Comparison of ENCODE assay signal across 14 cellular contexts in genomic region chr11:122977455-122978302, GRCh38. TPM values are rescaled to one million over a fixed set of nuclear protein-coding genes. Genes with fewer than 3 reads are reported as not detected.
DNase-seq lines count a peak whose midpoint lies in the region; FAIRE-seq and TF ChIP-seq lines count a peak whose summit lies in the region.
"Had no signal": no experiment of that assay in that cellular context is flagged by ENCODE, and none has a peak within 500 bp of the region (broad histone marks: within the 10 kb centered on the region; RNA-seq: fewer than 3 reads in every experiment).

No MANE protein-coding gene starts in this region.

- intact Hi-C loops in activated CD4-positive, alpha-beta memory T cell treated with anti-CD3 and anti-CD28 coated beads for 36 hours (cut with micrococcal nuclease): no loop called here

- no peak for TF ChIP-seq POLR2A in GM12891 (IDR thresholded peaks at IDR 0.05; ENCODE audit: low read depth, low read length)

- TF ChIP-seq CTCF in GM20000 (IDR thresholded peaks at IDR 0.05; ENCODE audit: extremely low read depth, missing control alignments): no peak
- no peak for TF ChIP-seq CTCF in nephron (IDR thresholded peaks at IDR 0.05; ENCODE audit: unreplicated experiment in 3 of 3)

- CTCF ChIA-PET in activated CD4-positive, alpha-beta memory T cell treated with anti-CD3 and anti-CD28 coated beads for 36 hours (lab: Charles Lee): no interaction called here

- peaks cover 26% of the 10 kb centered on the region for H3K4me1 Mint-ChIP-seq in nephron
- H3K4me1 Mint-ChIP-seq in activated CD4-positive, alpha-beta memory T cell treated with anti-CD3 and anti-CD28 coated beads for 36 hours (ENCODE audit: low read depth): peaks cover 31% of the 10 kb centered on the region

- DNase-seq in DMS 273 (lab: John Stamatoyannopoulos, UW; ENCODE audit: unreplicated experiment) (peak; percentile 13), DMS 273 treated with DMSO at 0.1 percent for 48 hours (lab: John Stamatoyannopoulos, UW) (no peak), GM20000 (ENCODE audit: low spot score) (peak; percentile 29), ecto neural progenitor cell (ENCODE audit: low spot score) (peak; percentile 70), globus pallidus (ENCODE audit: low spot score) (no peak), GM12891 (ENCODE audit: insufficient read length, low spot score) (no peak)
- no peak for DNase-seq in activated CD4-positive, alpha-beta memory T cell treated with anti-CD3 and anti-CD28 coated beads for 36 hours
- DNase-seq: anterior cingulate cortex, KG1, Peyer's patch, posterior cingulate gyrus had no signal

- peaks cover 3% of the 10 kb centered on the region for H3K36me3 Mint-ChIP-seq in nephron (ENCODE audit: low read depth)
- H3K36me3 Mint-ChIP-seq in activated CD4-positive, alpha-beta memory T cell treated with anti-CD3 and anti-CD28 coated beads for 36 hours: no peaks in the 10 kb centered on the region

- FAIRE-seq in GM12891 (lab: Jason Lieb, UNC): no peak

- H3K4me3 Mint-ChIP-seq in nephron: peak overlapping the region in 2 of 3 experiments; percentile 73 to 75
- H3K4me3 Mint-ChIP-seq in activated CD4-positive, alpha-beta memory T cell treated with anti-CD3 and anti-CD28 coated beads for 36 hours: no peak overlapping the region

- peaks cover 9% of the 10 kb centered on the region for H3K9me3 Mint-ChIP-seq in nephron
- H3K9me3 Mint-ChIP-seq in activated CD4-positive, alpha-beta memory T cell treated with anti-CD3 and anti-CD28 coated beads for 36 hours: no peaks in the 10 kb centered on the region

- POLR2A ChIA-PET in activated CD4-positive, alpha-beta memory T cell treated with anti-CD3 and anti-CD28 coated beads for 36 hours (lab: Charles Lee): no interaction called here

- H3K27me3 Mint-ChIP-seq in nephron (ENCODE audit: low read depth): peaks cover 100% of the 10 kb centered on the region
- peaks cover 80% of the 10 kb centered on the region for H3K27me3 Mint-ChIP-seq in activated CD4-positive, alpha-beta memory T cell treated with anti-CD3 and anti-CD28 coated beads for 36 hours

- no peak overlapping the region for H3K27ac Mint-ChIP-seq in nephron
- no peak overlapping the region for H3K27ac Mint-ChIP-seq in activated CD4-positive, alpha-beta memory T cell treated with anti-CD3 and anti-CD28 coated beads for 36 hours

TF ChIP-seq in GM12891, 5 proteins besides CTCF, POLR2A, EP300 and RAD21:
- TF ChIP-seq TAF1 (IDR thresholded peaks at IDR 0.05; ENCODE audit: low read depth, low read length): no peak
- no peak for TF ChIP-seq POU2F2 (IDR thresholded peaks at IDR 0.05; ENCODE audit: low read depth, low read length)
TF ChIP-seq in GM12891: peak in this region for 0.

RNA-seq across cellular contexts. Expression of gene BSX, which starts 4.0 kb away (rescaled TPM):
- total RNA-seq in activated CD4-positive, alpha-beta memory T cell treated with anti-CD3 and anti-CD28 coated beads for 36 hours: not detected
- polyA plus RNA-seq in GM12891 (2012; ENCODE audit: low read depth, missing spikeins): not detected
- total RNA-seq: kidney epithelial cell, Peyer's patch, urinary bladder had no signal
- polyA plus RNA-seq: urinary bladder had no signal

Comparison
In these comparisons a context has a peak if more than half of its experiments do, and no peak if none do; other contexts are left out.
1. DNase-seq: peak in DMS 273 (single experiment), GM20000 (single experiment) and ecto neural progenitor cell (single experiment); none in DMS 273 treated with DMSO at 0.1 percent for 48 hours (single experiment), globus pallidus (single experiment), activated CD4-positive, alpha-beta memory T cell treated with anti-CD3 and anti-CD28 coated beads for 36 hours (single experiment) and GM12891 (single experiment).